8 cellular contexts compared by ENCODE assay signal in genomic region chr16:72995151-72995881, GRCh38. TPM values are rescaled to one million over a fixed set of nuclear protein-coding genes. Genes with fewer than 3 reads are reported as not detected.
DNase-seq lines count a peak whose midpoint lies in the region; ATAC-seq and TF ChIP-seq lines count a peak whose summit lies in the region.

No MANE protein-coding gene starts in this region.

- ATAC-seq in natural killer cell, result no peak
- ATAC-seq in natural killer cell treated with Interleukin-12 subunit alpha and Interleukin-12 subunit beta and Interleukin-15 and Interleukin-18, amount 100 ng/mL, for 72 hours, result no peak

- H3K4me3 ChIP-seq in NT2/D1 (ENCODE audit: insufficient read length, low read depth), result no peak overlapping the region
- H3K4me3 ChIP-seq in fibroblast of pulmonary artery (replicated peaks; ENCODE audit: low read depth, low read length), result no peak overlapping the region
- no peak overlapping the region for H3K4me3 ChIP-seq in transverse colon

- H3K36me3 Mint-ChIP-seq in natural killer cell, result no peaks in the 10 kb centered on the region
- no peaks in the 10 kb centered on the region for H3K36me3 Mint-ChIP-seq in natural killer cell treated with Interleukin-12 subunit alpha and Interleukin-12 subunit beta and Interleukin-15 and Interleukin-18, amount 100 ng/mL, for 72 hours

- no peaks in the 10 kb centered on the region for H3K27me3 Mint-ChIP-seq in natural killer cell (ENCODE audit: low read depth in 2 of 2)
- H3K27me3 Mint-ChIP-seq in natural killer cell treated with Interleukin-12 subunit alpha and Interleukin-12 subunit beta and Interleukin-15 and Interleukin-18, amount 100 ng/mL, for 72 hours, result no peaks in the 10 kb centered on the region

- peak overlapping the region in 2 of 4 donors; percentile 6 to 42 for H3K27ac ChIP-seq in transverse colon

- H3K4me1 Mint-ChIP-seq in natural killer cell, result peaks cover 0 to 10% of the 10 kb centered on the region in 2 donors
- peaks cover 0 to 14% of the 10 kb centered on the region in 2 donors for H3K4me1 Mint-ChIP-seq in natural killer cell treated with Interleukin-12 subunit alpha and Interleukin-12 subunit beta and Interleukin-15 and Interleukin-18, amount 100 ng/mL, for 72 hours (ENCODE audit: low read depth in 2 of 2)

- H3K36me3 ChIP-seq in NT2/D1 (ENCODE audit: insufficient read depth, insufficient read length, low read length) (no peaks in the 10 kb centered on the region), transverse colon (no peaks in the 10 kb centered on the region)

- 67 to 72% methylated on average over 3 to 18 of the region's 18 CpGs for WGBS in transverse colon (ENCODE audit: low coverage in 1 of 2), 2 donors

- H3K9me3 ChIP-seq in NT2/D1 (ENCODE audit: insufficient read depth, low read length) (no peaks in the 10 kb centered on the region), transverse colon (no peaks in the 10 kb centered on the region)

- no peak overlapping the region for H3K9ac ChIP-seq in NT2/D1 (ENCODE audit: insufficient read length, low read depth)

- DNase-seq in natural killer cell, result no peak
- no peak for DNase-seq in natural killer cell treated with Interleukin-12 subunit alpha and Interleukin-12 subunit beta and Interleukin-15 and Interleukin-18, amount 100 ng/mL, for 72 hours (ENCODE audit: low spot score)
- DNase-seq in NT2/D1 (ENCODE audit: low read depth, low spot score), result peak; percentile 55
- no peak for DNase-seq in fibroblast of pulmonary artery (ENCODE audit: low read depth)
- DNase-seq in transverse colon, result peak; percentile 34
- no peak for DNase-seq in D341Med (ENCODE audit: low spot score)
- no peak for DNase-seq in activated gamma-delta T cell treated with Interleukin-2 at 50 U/mL for 16 hours
- DNase-seq in NCI-H345 (lab: John Stamatoyannopoulos, UW), result no peak

- in situ Hi-C loops in transverse colon (cut with MboI; ENCODE audit: low pct_ligation_motif_present in 1 of 4, low pct_unique_long_range_greater_than_20kb in 1 of 4, low sequenced_read_pairs in 3 of 4), result no loop called here

- TF ChIP-seq CTCF in natural killer cell (IDR thresholded peaks at IDR 0.05), result peak; percentile 47
- peak; percentile 46 for TF ChIP-seq CTCF in fibroblast of pulmonary artery (IDR thresholded peaks at IDR 0.05; ENCODE audit: low read length, missing control alignments)
- TF ChIP-seq CTCF in transverse colon (IDR thresholded peaks at IDR 0.05), result peak; percentile 43 to 70 (median 52)

- H3K27ac Mint-ChIP-seq in natural killer cell, result no peak overlapping the region
- H3K27ac Mint-ChIP-seq in natural killer cell treated with Interleukin-12 subunit alpha and Interleukin-12 subunit beta and Interleukin-15 and Interleukin-18, amount 100 ng/mL, for 72 hours, result no peak overlapping the region

- TF ChIP-seq EP300 in transverse colon (IDR thresholded peaks at IDR 0.05; ENCODE audit: low read depth), result no peak

- no peak overlapping the region for H3K4me3 Mint-ChIP-seq in natural killer cell
- no peak overlapping the region for H3K4me3 Mint-ChIP-seq in natural killer cell treated with Interleukin-12 subunit alpha and Interleukin-12 subunit beta and Interleukin-15 and Interleukin-18, amount 100 ng/mL, for 72 hours

- H3K9me3 Mint-ChIP-seq in natural killer cell, result no peaks in the 10 kb centered on the region
- H3K9me3 Mint-ChIP-seq in natural killer cell treated with Interleukin-12 subunit alpha and Interleukin-12 subunit beta and Interleukin-15 and Interleukin-18, amount 100 ng/mL, for 72 hours, result no peaks in the 10 kb centered on the region

- intact Hi-C loops in natural killer cell (cut with micrococcal nuclease) (no loop called here), transverse colon (cut with DNase I; ENCODE audit: low total_unique reads) (no loop called here)

- H3K27me3 ChIP-seq in NT2/D1 (ENCODE audit: insufficient read depth, insufficient read length) (no peaks in the 10 kb centered on the region), transverse colon (no peaks in the 10 kb centered on the region)

- H3K4me1 ChIP-seq in NT2/D1 (ENCODE audit: insufficient read depth, insufficient read length), result peaks cover 5% of the 10 kb centered on the region
- H3K4me1 ChIP-seq in transverse colon, result peaks cover 11 to 53% (median 35%) of the 10 kb centered on the region in 4 donors

- TF ChIP-seq POLR2A in transverse colon (IDR thresholded peaks at IDR 0.05), result no peak

RNA-seq across cellular contexts. Expression of gene ZFHX3, which starts 52.6 kb away (rescaled TPM):
- total RNA-seq in natural killer cell (1 to 10 TPM; 5.8 to 7.8 (median 7.5) TPM), transverse colon (10 to 100 TPM; 12.3 to 23.7 (median 15.3) TPM)
- under 1 TPM; 0.50 to 0.78 TPM for total RNA-seq in natural killer cell treated with Interleukin-12 subunit alpha and Interleukin-12 subunit beta and Interleukin-15 and Interleukin-18, amount 100 ng/mL, for 72 hours

Comparison
In these comparisons a context has a peak if more than half of its experiments do, and no peak if none do; other contexts are left out.
1. DNase-seq: peak in NT2/D1 (single experiment) and transverse colon (single experiment); none in natural killer cell (single experiment), natural killer cell treated with Interleukin-12 subunit alpha and Interleukin-12 subunit beta and Interleukin-15 and Interleukin-18, amount 100 ng/mL, for 72 hours (single experiment), fibroblast of pulmonary artery (single experiment), D341Med (single experiment), activated gamma-delta T cell treated with Interleukin-2 at 50 U/mL for 16 hours (single experiment) and NCI-H345 (single experiment).
2. Peak in every context shown above with its lines, with median percentiles within 50 percentile points of each other: CTCF ChIP-seq.